In the genomic region with DNA sequence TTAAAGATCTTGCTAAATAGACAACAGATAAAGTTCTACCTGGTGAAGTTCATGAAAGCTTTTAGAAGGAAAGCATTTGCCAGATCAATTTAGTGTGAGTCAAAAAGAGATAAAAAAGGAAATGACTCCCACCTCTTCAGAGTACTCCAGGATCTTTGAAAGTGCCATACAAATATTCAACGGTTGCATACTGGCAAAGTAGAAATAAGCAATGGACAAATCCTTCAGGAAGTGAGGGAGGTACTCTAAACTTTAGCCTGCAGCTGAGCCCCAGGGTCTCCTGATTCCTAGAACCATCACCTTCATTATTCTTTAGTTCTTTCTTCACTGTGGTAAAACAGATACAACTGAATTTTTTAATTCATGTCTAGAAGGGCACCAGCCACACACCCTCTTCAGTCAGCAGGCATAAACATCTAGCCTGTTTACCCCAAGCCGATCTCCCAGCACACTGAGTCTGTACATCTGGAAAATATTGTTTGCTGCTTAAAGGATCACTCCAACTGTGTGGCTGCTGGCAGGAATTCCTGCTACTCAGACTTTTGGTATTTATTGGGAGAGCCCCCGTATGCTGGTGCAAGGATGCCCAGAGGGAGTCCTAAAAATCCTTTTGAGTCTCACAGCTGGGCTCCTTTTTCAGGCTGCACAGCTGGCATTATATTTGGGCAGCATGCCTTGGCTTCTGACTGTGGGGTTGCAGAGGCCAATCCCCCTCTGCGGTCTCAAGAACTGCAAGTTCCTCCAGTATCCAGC, we compare ENCODE assay signal across 1 cellular context.
TF ChIP-seq lines count a peak whose summit lies in the region.

No MANE protein-coding gene starts in this region.

TF ChIP-seq in GM23338, 12 proteins besides CTCF, POLR2A, EP300 and RAD21 (continued from another document):
- TF ChIP-seq, protein P1, sequence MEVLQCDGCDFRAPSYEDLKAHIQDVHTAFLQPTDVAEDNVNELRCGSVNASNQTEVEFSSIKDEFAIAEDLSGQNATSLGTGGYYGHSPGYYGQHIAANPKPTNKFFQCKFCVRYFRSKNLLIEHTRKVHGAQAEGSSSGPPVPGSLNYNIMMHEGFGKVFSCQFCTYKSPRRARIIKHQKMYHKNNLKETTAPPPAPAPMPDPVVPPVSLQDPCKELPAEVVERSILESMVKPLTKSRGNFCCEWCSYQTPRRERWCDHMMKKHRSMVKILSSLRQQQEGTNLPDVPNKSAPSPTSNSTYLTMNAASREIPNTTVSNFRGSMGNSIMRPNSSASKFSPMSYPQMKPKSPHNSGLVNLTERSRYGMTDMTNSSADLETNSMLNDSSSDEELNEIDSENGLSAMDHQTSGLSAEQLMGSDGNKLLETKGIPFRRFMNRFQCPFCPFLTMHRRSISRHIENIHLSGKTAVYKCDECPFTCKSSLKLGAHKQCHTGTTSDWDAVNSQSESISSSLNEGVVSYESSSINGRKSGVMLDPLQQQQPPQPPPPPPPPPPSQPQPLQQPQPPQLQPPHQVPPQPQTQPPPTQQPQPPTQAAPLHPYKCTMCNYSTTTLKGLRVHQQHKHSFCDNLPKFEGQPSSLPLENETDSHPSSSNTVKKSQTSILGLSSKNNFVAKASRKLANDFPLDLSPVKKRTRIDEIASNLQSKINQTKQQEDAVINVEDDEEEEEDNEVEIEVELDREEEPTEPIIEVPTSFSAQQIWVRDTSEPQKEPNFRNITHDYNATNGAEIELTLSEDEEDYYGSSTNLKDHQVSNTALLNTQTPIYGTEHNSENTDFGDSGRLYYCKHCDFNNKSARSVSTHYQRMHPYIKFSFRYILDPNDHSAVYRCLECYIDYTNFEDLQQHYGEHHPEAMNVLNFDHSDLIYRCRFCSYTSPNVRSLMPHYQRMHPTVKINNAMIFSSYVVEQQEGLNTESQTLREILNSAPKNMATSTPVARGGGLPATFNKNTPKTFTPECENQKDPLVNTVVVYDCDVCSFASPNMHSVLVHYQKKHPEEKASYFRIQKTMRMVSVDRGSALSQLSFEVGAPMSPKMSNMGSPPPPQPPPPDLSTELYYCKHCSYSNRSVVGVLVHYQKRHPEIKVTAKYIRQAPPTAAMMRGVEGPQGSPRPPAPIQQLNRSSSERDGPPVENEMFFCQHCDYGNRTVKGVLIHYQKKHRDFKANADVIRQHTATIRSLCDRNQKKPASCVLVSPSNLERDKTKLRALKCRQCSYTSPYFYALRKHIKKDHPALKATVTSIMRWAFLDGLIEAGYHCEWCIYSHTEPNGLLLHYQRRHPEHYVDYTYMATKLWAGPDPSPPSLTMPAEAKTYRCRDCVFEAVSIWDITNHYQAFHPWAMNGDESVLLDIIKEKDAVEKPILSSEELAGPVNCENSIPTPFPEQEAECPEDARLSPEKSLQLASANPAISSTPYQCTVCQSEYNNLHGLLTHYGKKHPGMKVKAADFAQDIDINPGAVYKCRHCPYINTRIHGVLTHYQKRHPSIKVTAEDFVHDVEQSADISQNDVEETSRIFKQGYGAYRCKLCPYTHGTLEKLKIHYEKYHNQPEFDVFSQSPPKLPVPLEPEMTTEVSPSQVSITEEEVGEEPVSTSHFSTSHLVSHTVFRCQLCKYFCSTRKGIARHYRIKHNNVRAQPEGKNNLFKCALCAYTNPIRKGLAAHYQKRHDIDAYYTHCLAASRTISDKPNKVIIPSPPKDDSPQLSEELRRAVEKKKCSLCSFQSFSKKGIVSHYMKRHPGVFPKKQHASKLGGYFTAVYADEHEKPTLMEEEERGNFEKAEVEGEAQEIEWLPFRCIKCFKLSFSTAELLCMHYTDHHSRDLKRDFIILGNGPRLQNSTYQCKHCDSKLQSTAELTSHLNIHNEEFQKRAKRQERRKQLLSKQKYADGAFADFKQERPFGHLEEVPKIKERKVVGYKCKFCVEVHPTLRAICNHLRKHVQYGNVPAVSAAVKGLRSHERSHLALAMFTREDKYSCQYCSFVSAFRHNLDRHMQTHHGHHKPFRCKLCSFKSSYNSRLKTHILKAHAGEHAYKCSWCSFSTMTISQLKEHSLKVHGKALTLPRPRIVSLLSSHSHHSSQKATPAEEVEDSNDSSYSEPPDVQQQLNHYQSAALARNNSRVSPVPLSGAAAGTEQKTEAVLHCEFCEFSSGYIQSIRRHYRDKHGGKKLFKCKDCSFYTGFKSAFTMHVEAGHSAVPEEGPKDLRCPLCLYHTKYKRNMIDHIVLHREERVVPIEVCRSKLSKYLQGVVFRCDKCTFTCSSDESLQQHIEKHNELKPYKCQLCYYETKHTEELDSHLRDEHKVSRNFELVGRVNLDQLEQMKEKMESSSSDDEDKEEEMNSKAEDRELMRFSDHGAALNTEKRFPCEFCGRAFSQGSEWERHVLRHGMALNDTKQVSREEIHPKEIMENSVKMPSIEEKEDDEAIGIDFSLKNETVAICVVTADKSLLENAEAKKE (CRISPR knock-in tag; IDR thresholded peaks at IDR 0.05) = 0 out of 2 replicates have a peak, but pooled peaks have one; percentile 15
